In genomic region chr5:55176176-55176818, GRCh38 we compare ENCODE assay signal across 1 cellular context.
TF ChIP-seq lines count a peak whose summit lies in the region.

No MANE protein-coding gene starts in this region.

TF ChIP-seq in HepG2, 621 proteins besides CTCF, POLR2A, EP300 and RAD21 (continued from another document and continues in another):
- TF ChIP-seq ZNF318 (CRISPR knock-in tag; IDR thresholded peaks at IDR 0.05): no peak
- no peak for TF ChIP-seq ZNF776 (CRISPR knock-in tag; IDR thresholded peaks at IDR 0.05)
- TF ChIP-seq, protein P1, sequence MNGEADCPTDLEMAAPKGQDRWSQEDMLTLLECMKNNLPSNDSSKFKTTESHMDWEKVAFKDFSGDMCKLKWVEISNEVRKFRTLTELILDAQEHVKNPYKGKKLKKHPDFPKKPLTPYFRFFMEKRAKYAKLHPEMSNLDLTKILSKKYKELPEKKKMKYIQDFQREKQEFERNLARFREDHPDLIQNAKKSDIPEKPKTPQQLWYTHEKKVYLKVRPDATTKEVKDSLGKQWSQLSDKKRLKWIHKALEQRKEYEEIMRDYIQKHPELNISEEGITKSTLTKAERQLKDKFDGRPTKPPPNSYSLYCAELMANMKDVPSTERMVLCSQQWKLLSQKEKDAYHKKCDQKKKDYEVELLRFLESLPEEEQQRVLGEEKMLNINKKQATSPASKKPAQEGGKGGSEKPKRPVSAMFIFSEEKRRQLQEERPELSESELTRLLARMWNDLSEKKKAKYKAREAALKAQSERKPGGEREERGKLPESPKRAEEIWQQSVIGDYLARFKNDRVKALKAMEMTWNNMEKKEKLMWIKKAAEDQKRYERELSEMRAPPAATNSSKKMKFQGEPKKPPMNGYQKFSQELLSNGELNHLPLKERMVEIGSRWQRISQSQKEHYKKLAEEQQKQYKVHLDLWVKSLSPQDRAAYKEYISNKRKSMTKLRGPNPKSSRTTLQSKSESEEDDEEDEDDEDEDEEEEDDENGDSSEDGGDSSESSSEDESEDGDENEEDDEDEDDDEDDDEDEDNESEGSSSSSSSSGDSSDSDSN (CRISPR knock-in tag; IDR thresholded peaks at IDR 0.05): peak; percentile 69; the same call in 1 of the 2 replicates
- no peak for TF ChIP-seq AGO2 (optimal IDR thresholded peaks at IDR 0.05; ENCODE audit: low read depth, low read length)
- no peak for TF ChIP-seq SIN3B (IDR thresholded peaks at IDR 0.05; ENCODE audit: low read length)
- TF ChIP-seq ZNF619 (CRISPR knock-in tag; IDR thresholded peaks at IDR 0.05): 0 out of 2 replicates have a peak, but pooled peaks have one; percentile 46
- TF ChIP-seq HNRNPK (IDR thresholded peaks at IDR 0.05; ENCODE audit: low read depth, low read length, poor library complexity, severe bottlenecking): peak; percentile 49
- no peak for TF ChIP-seq ZBTB8A (CRISPR knock-in tag; IDR thresholded peaks at IDR 0.05; ENCODE audit: borderline replicate concordance, low read depth)
- TF ChIP-seq SRF (IDR thresholded peaks at IDR 0.05; ENCODE audit: low read depth, low read length): no peak
- no peak for TF ChIP-seq HMG20A (CRISPR knock-in tag; IDR thresholded peaks at IDR 0.05; ENCODE audit: borderline replicate concordance)
- TF ChIP-seq SNRNP70 (IDR thresholded peaks at IDR 0.05; ENCODE audit: low read depth, low read length): no peak
- no peak for TF ChIP-seq YEATS2 (CRISPR knock-in tag; IDR thresholded peaks at IDR 0.05; ENCODE audit: borderline replicate concordance)
- TF ChIP-seq ZSCAN22 (CRISPR knock-in tag; IDR thresholded peaks at IDR 0.05): no peak
- TF ChIP-seq SAP130 (CRISPR knock-in tag; IDR thresholded peaks at IDR 0.05; ENCODE audit: low read depth): peak; percentile 54
- no peak for TF ChIP-seq ZNF773 (CRISPR knock-in tag; IDR thresholded peaks at IDR 0.05; ENCODE audit: borderline replicate concordance)
- TF ChIP-seq TAF1 (CRISPR knock-in tag; IDR thresholded peaks at IDR 0.05): no peak
- no peak for TF ChIP-seq ZNF607 (CRISPR knock-in tag; IDR thresholded peaks at IDR 0.05; ENCODE audit: borderline replicate concordance)
- no peak for TF ChIP-seq ZNF644 (CRISPR knock-in tag; IDR thresholded peaks at IDR 0.05; ENCODE audit: low read depth)
- TF ChIP-seq PITX1 (CRISPR knock-in tag; IDR thresholded peaks at IDR 0.05): no peak
- TF ChIP-seq NFKBIZ (CRISPR knock-in tag; IDR thresholded peaks at IDR 0.05): no peak
- no peak for TF ChIP-seq ZNF24 (IDR thresholded peaks at IDR 0.05)
- TF ChIP-seq HNF4G (IDR thresholded peaks at IDR 0.05; ENCODE audit: borderline replicate concordance, low read depth, low read length): no peak
- no peak for TF ChIP-seq HNF4G (CRISPR knock-in tag; IDR thresholded peaks at IDR 0.05; ENCODE audit: borderline replicate concordance, low read depth)
- no peak for TF ChIP-seq ATF7 (IDR thresholded peaks at IDR 0.05)
- no peak for TF ChIP-seq ATF7 (CRISPR knock-in tag; IDR thresholded peaks at IDR 0.05)
- no peak for TF ChIP-seq FOSL1 (CRISPR knock-in tag; IDR thresholded peaks at IDR 0.05; ENCODE audit: borderline replicate concordance)
- TF ChIP-seq IRX3 (CRISPR knock-in tag; IDR thresholded peaks at IDR 0.05; ENCODE audit: borderline replicate concordance, low read depth): no peak
- TF ChIP-seq DPF2 (CRISPR knock-in tag; IDR thresholded peaks at IDR 0.05; ENCODE audit: borderline replicate concordance, low read depth): no peak
- no peak for TF ChIP-seq ZNF75D (CRISPR knock-in tag; IDR thresholded peaks at IDR 0.05; ENCODE audit: borderline replicate concordance)
- no peak for TF ChIP-seq SRSF9 (IDR thresholded peaks at IDR 0.05; ENCODE audit: borderline replicate concordance, insufficient read depth, low read depth, low read length, poor library complexity, severe bottlenecking)
- 0 out of 2 replicates have a peak, but pooled peaks have one; percentile 14 for TF ChIP-seq THAP11 (CRISPR knock-in tag; IDR thresholded peaks at IDR 0.05)
- TF ChIP-seq RELA (CRISPR knock-in tag; IDR thresholded peaks at IDR 0.05): no peak
- no peak for TF ChIP-seq CHCHD3 (CRISPR knock-in tag; IDR thresholded peaks at IDR 0.05)
- no peak for TF ChIP-seq ZNF775 (CRISPR knock-in tag; IDR thresholded peaks at IDR 0.05; ENCODE audit: borderline replicate concordance)
- TF ChIP-seq ZFP36L2 (CRISPR knock-in tag; IDR thresholded peaks at IDR 0.05): no peak
- TF ChIP-seq SMAD1 (CRISPR knock-in tag; IDR thresholded peaks at IDR 0.05; ENCODE audit: borderline replicate concordance, low read depth): no peak
- no peak for TF ChIP-seq EED (CRISPR knock-in tag; IDR thresholded peaks at IDR 0.05)
- TF ChIP-seq ELF4 (CRISPR knock-in tag; IDR thresholded peaks at IDR 0.05; ENCODE audit: borderline replicate concordance): no peak
- TF ChIP-seq ZFP36 (IDR thresholded peaks at IDR 0.05; ENCODE audit: borderline replicate concordance, low read depth, low read length, partially characterized antibody): no peak
- no peak for TF ChIP-seq STAG1 (CRISPR knock-in tag; IDR thresholded peaks at IDR 0.05)
- no peak for TF ChIP-seq ZNF367 (CRISPR knock-in tag; IDR thresholded peaks at IDR 0.05; ENCODE audit: borderline replicate concordance)
- no peak for TF ChIP-seq ZNF224 (CRISPR knock-in tag; IDR thresholded peaks at IDR 0.05)
- TF ChIP-seq, protein P2, sequence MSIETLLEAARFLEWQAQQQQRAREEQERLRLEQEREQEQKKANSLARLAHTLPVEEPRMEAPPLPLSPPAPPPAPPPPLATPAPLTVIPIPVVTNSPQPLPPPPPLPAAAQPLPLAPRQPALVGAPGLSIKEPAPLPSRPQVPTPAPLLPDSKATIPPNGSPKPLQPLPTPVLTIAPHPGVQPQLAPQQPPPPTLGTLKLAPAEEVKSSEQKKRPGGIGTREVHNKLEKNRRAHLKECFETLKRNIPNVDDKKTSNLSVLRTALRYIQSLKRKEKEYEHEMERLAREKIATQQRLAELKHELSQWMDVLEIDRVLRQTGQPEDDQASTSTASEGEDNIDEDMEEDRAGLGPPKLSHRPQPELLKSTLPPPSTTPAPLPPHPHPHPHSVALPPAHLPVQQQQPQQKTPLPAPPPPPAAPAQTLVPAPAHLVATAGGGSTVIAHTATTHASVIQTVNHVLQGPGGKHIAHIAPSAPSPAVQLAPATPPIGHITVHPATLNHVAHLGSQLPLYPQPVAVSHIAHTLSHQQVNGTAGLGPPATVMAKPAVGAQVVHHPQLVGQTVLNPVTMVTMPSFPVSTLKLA (IDR thresholded peaks at IDR 0.05): no peak
- TF ChIP-seq, protein P3, sequence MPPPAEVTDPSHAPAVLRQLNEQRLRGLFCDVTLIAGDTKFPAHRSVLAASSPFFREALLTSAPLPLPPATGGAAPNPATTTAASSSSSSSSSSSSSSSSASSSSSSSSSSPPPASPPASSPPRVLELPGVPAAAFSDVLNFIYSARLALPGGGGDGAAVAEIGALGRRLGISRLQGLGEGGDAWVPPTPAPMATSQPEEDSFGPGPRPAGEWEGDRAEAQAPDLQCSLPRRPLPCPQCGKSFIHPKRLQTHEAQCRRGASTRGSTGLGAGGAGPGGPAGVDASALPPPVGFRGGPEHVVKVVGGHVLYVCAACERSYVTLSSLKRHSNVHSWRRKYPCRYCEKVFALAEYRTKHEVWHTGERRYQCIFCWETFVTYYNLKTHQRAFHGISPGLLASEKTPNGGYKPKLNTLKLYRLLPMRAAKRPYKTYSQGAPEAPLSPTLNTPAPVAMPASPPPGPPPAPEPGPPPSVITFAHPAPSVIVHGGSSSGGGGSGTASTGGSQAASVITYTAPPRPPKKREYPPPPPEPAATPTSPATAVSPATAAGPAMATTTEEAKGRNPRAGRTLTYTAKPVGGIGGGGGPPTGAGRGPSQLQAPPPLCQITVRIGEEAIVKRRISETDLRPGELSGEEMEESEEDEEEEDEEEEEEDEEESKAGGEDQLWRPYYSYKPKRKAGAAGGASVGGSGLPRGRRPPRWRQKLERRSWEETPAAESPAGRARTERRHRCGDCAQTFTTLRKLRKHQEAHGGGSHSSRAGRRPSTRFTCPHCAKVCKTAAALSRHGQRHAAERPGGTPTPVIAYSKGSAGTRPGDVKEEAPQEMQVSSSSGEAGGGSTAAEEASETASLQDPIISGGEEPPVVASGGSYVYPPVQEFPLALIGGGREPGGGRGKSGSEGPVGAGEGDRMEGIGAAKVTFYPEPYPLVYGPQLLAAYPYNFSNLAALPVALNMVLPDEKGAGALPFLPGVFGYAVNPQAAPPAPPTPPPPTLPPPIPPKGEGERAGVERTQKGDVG (CRISPR knock-in tag; IDR thresholded peaks at IDR 0.05; ENCODE audit: borderline replicate concordance): no peak
- TF ChIP-seq, protein P4, sequence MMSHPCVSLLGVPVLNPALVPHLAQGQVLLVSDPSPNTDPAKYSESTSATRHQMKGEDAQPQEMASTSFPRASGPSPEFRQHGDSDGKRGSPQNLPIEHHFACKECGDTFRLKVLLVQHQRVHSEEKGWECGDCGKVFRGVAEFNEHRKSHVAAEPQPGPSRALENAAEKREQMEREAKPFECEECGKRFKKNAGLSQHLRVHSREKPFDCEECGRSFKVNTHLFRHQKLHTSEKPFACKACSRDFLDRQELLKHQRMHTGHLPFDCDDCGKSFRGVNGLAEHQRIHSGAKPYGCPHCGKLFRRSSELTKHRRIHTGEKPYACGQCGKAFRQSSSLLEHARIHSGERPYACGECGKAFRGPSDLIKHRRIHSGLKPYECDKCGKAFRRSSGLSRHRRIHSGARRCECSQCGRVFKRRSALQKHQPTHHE (CRISPR knock-in tag; IDR thresholded peaks at IDR 0.05; ENCODE audit: borderline replicate concordance): no peak
- TF ChIP-seq ZNF274 (CRISPR knock-in tag; IDR thresholded peaks at IDR 0.05): 0 out of 2 replicates have a peak, but pooled peaks have one; percentile 36
- TF ChIP-seq BRCA1 (CRISPR knock-in tag; IDR thresholded peaks at IDR 0.05): no peak
- peak; percentile 15; the same call in 1 of the 2 replicates for TF ChIP-seq NR0B2 (CRISPR knock-in tag; IDR thresholded peaks at IDR 0.05)
- TF ChIP-seq ZBTB39 (CRISPR knock-in tag; IDR thresholded peaks at IDR 0.05): no peak
- TF ChIP-seq ZFP37 (CRISPR knock-in tag; IDR thresholded peaks at IDR 0.05; ENCODE audit: borderline replicate concordance): no peak
- no peak for TF ChIP-seq ZFP36L1 (CRISPR knock-in tag; IDR thresholded peaks at IDR 0.05)
